In the genomic region with DNA sequence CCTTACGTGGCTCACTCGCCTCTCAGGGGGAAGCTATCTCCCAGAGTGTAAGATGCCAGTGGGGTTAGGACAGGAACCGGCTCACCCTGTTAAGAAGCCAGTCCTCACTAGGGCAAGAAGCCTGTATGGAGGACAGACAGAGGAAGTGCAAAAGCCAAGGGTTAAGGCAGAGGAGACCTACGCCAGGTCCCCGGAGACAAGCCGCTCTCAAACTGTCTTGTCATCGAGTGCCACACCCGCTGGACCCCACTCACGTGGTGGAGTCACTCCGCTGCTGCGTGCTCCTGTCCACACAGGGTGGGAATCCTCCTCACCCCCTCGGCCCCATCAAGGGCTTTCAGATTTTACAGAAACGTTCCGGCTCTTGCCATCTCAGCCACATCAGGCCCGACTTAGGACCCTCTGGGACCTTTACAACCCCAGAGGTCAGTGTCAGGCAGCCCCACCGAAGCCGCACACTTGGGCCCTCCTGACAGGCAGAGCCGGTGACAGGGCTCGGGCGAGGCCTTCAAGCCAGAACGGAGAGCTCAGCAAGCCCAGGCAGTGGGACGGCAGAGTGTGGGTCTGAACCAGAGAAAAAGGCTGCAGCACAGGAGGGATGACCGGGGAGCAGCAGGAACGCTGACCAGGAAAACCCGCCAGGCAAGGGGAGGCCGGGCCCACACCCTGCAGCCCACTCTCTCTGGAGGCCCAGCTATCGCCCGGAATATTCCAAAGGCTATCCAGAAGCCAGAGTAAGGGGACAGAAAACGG, we compare ENCODE assay signal across 1 cellular context.
TF ChIP-seq lines count a peak whose summit lies in the region.

No MANE protein-coding gene starts in this region.

TF ChIP-seq in H1, 55 proteins besides CTCF, POLR2A, EP300 and RAD21 (continued from another document):
- TF ChIP-seq, protein P1, sequence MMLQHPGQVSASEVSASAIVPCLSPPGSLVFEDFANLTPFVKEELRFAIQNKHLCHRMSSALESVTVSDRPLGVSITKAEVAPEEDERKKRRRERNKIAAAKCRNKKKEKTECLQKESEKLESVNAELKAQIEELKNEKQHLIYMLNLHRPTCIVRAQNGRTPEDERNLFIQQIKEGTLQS (IDR thresholded peaks at IDR 0.05; ENCODE audit: insufficient read depth, low read depth, low read length) = no peak
- TF ChIP-seq SAP30 (IDR thresholded peaks at IDR 0.05; ENCODE audit: insufficient read depth, insufficient replicate concordance, low read length) (no peak), KDM1A (IDR thresholded peaks at IDR 0.05; ENCODE audit: borderline replicate concordance, low read length) (no peak), TBP (IDR thresholded peaks at IDR 0.05; ENCODE audit: low read depth, low read length) (no peak), ASH2L (IDR thresholded peaks at IDR 0.05; ENCODE audit: low read length) (no peak)
